ENCODE assay signal across 10 cellular contexts in genomic region chr15:52464478-52464877, GRCh38.
DNase-seq lines count a peak whose midpoint lies in the region; ATAC-seq and TF ChIP-seq lines count a peak whose summit lies in the region.
"Had no signal": no experiment of that assay in that cellular context is flagged by ENCODE, and none has a peak within 500 bp of the region (broad histone marks: within the 10 kb centered on the region; RNA-seq: fewer than 3 reads in every experiment).

No MANE protein-coding gene starts in this region.

- H4K20me1 ChIP-seq in Karpas-422 (ENCODE audit: insufficient read depth, low read depth, low read length) (no peaks in the 10 kb centered on the region), mammary epithelial cell (ENCODE audit: insufficient read depth, low read length) (no peaks in the 10 kb centered on the region)

- WGBS in mammary epithelial cell (ENCODE audit: low coverage, missing lambda C conversion rate) = 95% methylated on average over 3 of the region's 3 CpGs

- H3K9me3 ChIP-seq in Karpas-422 (ENCODE audit: low read length) (no peaks in the 10 kb centered on the region), mammary epithelial cell (replicated peaks; ENCODE audit: insufficient read depth, low read length) (no peaks in the 10 kb centered on the region)
- peaks cover 0 to 7% (median 0%) of the 10 kb centered on the region in 3 experiments for H3K9me3 ChIP-seq in naive thymus-derived CD4-positive, alpha-beta T cell (ENCODE audit: control insufficient read depth in 2 of 3, low read length in 3 of 3)

- in situ Hi-C loops in mammary epithelial cell (cut with MboI; ENCODE audit: low sequenced_read_pairs in 2 of 2) = no loop called here

- DNase-seq in DMS 273 (lab: John Stamatoyannopoulos, UW; ENCODE audit: unreplicated experiment) (peak; percentile 2), DMS 273 treated with DMSO at 0.1 percent for 48 hours (lab: John Stamatoyannopoulos, UW) (no peak), Karpas-422 (no peak), mammary epithelial cell (no peak), DMS53 treated with DMSO at 0.1 percent for 48 hours (lab: John Stamatoyannopoulos, UW; ENCODE audit: unreplicated experiment) (no peak), OCI-M2 (lab: John Stamatoyannopoulos, UW; ENCODE audit: unreplicated experiment) (no peak)
- DNase-seq in naive thymus-derived CD4-positive, alpha-beta T cell = no peak
- DNase-seq: KBM-7 had no signal

- H3K4me3 Mint-ChIP-seq in naive thymus-derived CD4-positive, alpha-beta T cell = peak overlapping the region in 4 of 10 donors; percentile 3 to 82 (median 33)

- no peak overlapping the region for H2AFZ ChIP-seq in Karpas-422 (ENCODE audit: low read length)
- no peak overlapping the region for H2AFZ ChIP-seq in mammary epithelial cell (ENCODE audit: low read depth, low read length)

- dilution Hi-C loops in mammary epithelial cell (cut with HindIII; ENCODE audit: low sequenced_read_pairs) = no loop called here

- intact Hi-C loops in naive thymus-derived CD4-positive, alpha-beta T cell (cut with micrococcal nuclease) = loop anchor here in 1 of 2 donors (5.0 kb wide), 1 partner anchor 207 kb away; no protein-coding TSS in a partner anchor
- intact Hi-C loops in mammary epithelial cell (cut with micrococcal nuclease) = loop anchor here (5.0 to 10.0 kb wide), 2 partner anchors 63 to 270 kb away; partner anchors contain the start of gene MYO5A

- no peaks in the 10 kb centered on the region for H3K27me3 Mint-ChIP-seq in naive thymus-derived CD4-positive, alpha-beta T cell

- H3K4me2 ChIP-seq in Karpas-422 (ENCODE audit: low read depth, low read length, poor library complexity, severe bottlenecking) (peak overlapping the region; percentile 68), mammary epithelial cell (ENCODE audit: insufficient read depth, low read depth, low read length) (no peak overlapping the region)

- H3K79me2 ChIP-seq in Karpas-422 (ENCODE audit: low read length) = peaks cover 81% of the 10 kb centered on the region
- H3K79me2 ChIP-seq in mammary epithelial cell (ENCODE audit: insufficient read depth, low read length) = peaks cover 64% of the 10 kb centered on the region

- POLR2A ChIA-PET in naive thymus-derived CD4-positive, alpha-beta T cell (lab: Charles Lee) = no interaction called here

- peaks cover 8 to 18% (median 9%) of the 10 kb centered on the region in 5 donors for H3K36me3 Mint-ChIP-seq in naive thymus-derived CD4-positive, alpha-beta T cell

- H3K4me1 ChIP-seq in Karpas-422 (ENCODE audit: low read length) (peaks cover 54% of the 10 kb centered on the region), mammary epithelial cell (ENCODE audit: insufficient read depth, low read length) (peaks cover 11% of the 10 kb centered on the region)
- H3K4me1 ChIP-seq in naive thymus-derived CD4-positive, alpha-beta T cell (ENCODE audit: control insufficient read depth in 2 of 2, insufficient read depth in 2 of 2, low read length in 2 of 2) = peaks cover 0 to 33% of the 10 kb centered on the region in 2 donors

- H3K27ac Mint-ChIP-seq in naive thymus-derived CD4-positive, alpha-beta T cell = peak overlapping the region; percentile 21 to 85 (median 66)

- peaks cover 24 to 44% (median 38%) of the 10 kb centered on the region in 7 donors for H3K4me1 Mint-ChIP-seq in naive thymus-derived CD4-positive, alpha-beta T cell

- no peak for TF ChIP-seq CTCF in mammary epithelial cell (conservative IDR thresholded peaks at IDR 0.05 in 1 of 2, IDR thresholded peaks at IDR 0.05 in 1 of 2; ENCODE audit: extremely low read depth in 1 of 2, insufficient read depth in 1 of 2, low read depth in 1 of 2, low read length in 2 of 2)

- peak overlapping the region; percentile 85 for H3K27ac ChIP-seq in Karpas-422 (ENCODE audit: low read length)
- H3K27ac ChIP-seq in naive thymus-derived CD4-positive, alpha-beta T cell (ENCODE audit: low read depth, low read length) = no peak overlapping the region
- H3K27ac ChIP-seq in mammary epithelial cell (ENCODE audit: insufficient read depth, low read depth, low read length) = no peak overlapping the region
- H3K27ac ChIP-seq: 22Rv1 had no signal

- CTCF ChIA-PET in naive thymus-derived CD4-positive, alpha-beta T cell (lab: Charles Lee) = no interaction called here
- CTCF ChIA-PET in mammary epithelial cell (lab: Charles Lee; ENCODE audit: low non-redundant PET) = interaction anchor here (0.6 kb wide), 1 partner anchor 208 kb away, joined by 3 read pairs; no protein-coding TSS in a partner anchor

- H3K4me3 ChIP-seq in Karpas-422 (ENCODE audit: low read length) (no peak overlapping the region), mammary epithelial cell (replicated peaks in 1 of 3; ENCODE audit: insufficient read depth in 1 of 3, low read depth in 2 of 3, low read length in 3 of 3) (no peak overlapping the region)
- H3K4me3 ChIP-seq in naive thymus-derived CD4-positive, alpha-beta T cell (ENCODE audit: low read length) = no peak overlapping the region

- H3K9me3 Mint-ChIP-seq in naive thymus-derived CD4-positive, alpha-beta T cell = peaks cover 0 to 15% (median 6%) of the 10 kb centered on the region in 11 donors

- H3K36me3 ChIP-seq in Karpas-422 (ENCODE audit: insufficient read depth, low read length) (no peaks in the 10 kb centered on the region), mammary epithelial cell (ENCODE audit: insufficient read depth, low read length) (no peaks in the 10 kb centered on the region)
- H3K36me3 ChIP-seq in naive thymus-derived CD4-positive, alpha-beta T cell (ENCODE audit: control insufficient read depth in 2 of 3, insufficient read depth in 3 of 3, low read length in 3 of 3) = no peaks in the 10 kb centered on the region

- H3K27me3 ChIP-seq in Karpas-422 (ENCODE audit: low read length) (no peaks in the 10 kb centered on the region), mammary epithelial cell (ENCODE audit: insufficient read depth, low read length) (no peaks in the 10 kb centered on the region)
- H3K27me3 ChIP-seq in naive thymus-derived CD4-positive, alpha-beta T cell (ENCODE audit: control insufficient read depth in 2 of 2, insufficient read depth in 2 of 2, low read length in 2 of 2) = no peaks in the 10 kb centered on the region

- H3K9me2 ChIP-seq in Karpas-422 (replicated peaks; ENCODE audit: insufficient read depth, low read length) = no peaks in the 10 kb centered on the region

- ATAC-seq in GM21825 (IDR thresholded peaks at IDR 0.05; ENCODE audit: unreplicated experiment) = peak; percentile 58
- peak; percentile 56 for ATAC-seq in naive thymus-derived CD4-positive, alpha-beta T cell

- H3K9ac ChIP-seq in Karpas-422 (ENCODE audit: low read length) = peak overlapping the region; percentile 24; the same call in 1 of the 2 replicates
- no peak overlapping the region for H3K9ac ChIP-seq in mammary epithelial cell (ENCODE audit: insufficient read depth, low read length)

- BruUV-seq in mammary epithelial cell (replicated peaks; lab: Mats Ljungman, UMichigan) = no TSS peak
